Comparison of ENCODE assay signal across 25 cellular contexts in genomic region chr6:127107916-127108315, GRCh38. TPM values are rescaled to one million over a fixed set of nuclear protein-coding genes. Genes with fewer than 3 reads are reported as not detected.
"Had no signal": no experiment of that assay in that cellular context is flagged by ENCODE, and none has a peak within 500 bp of the region (broad histone marks: within the 10 kb centered on the region; RNA-seq: fewer than 3 reads in every experiment).

No MANE protein-coding gene starts in this region.

- DNase-seq: activated B cell treated with CpG ODN at 0.5 μM for 24 hours; activated CD4-positive, alpha-beta memory T cell treated with anti-CD3 and anti-CD28 coated beads, Interleukin-2, amount 10 ng/mL, durations not matched to agents 7 days and 5 days; activated CD4-positive, alpha-beta T cell treated with anti-CD3 and anti-CD28 coated beads for 1 hour; activated CD4-positive, alpha-beta T cell treated with anti-CD3 and anti-CD28 coated beads, Interleukin-2, amount 10 ng/mL, durations not matched to agents 7 days and 5 days; activated CD8-positive, alpha-beta memory T cell treated with anti-CD3 and anti-CD28 coated beads, Interleukin-2, amount 50 U/mL, for 4 hours; activated gamma-delta T cell treated with Interleukin-2 at 50 U/mL for 16 hours; activated naive CD4-positive, alpha-beta T cell treated with anti-CD3 and anti-CD28 coated beads, Interleukin-2, amount 10 ng/mL, durations not matched to agents 7 days and 5 days; activated naive CD8-positive, alpha-beta T cell treated with anti-CD3 and anti-CD28 coated beads for 36 hours; activated T-cell treated with anti-CD3 and anti-CD28 coated beads, Interleukin-2, amount 50 U/mL, for 72 hours; cerebellar nuclear complex; NCI-H1092; NCI-H1417; NCI-H1930; NCI-H2171 treated with DMSO at 0.1 percent for 48 hours; NCI-H226; NCI-H526; NCI-H82; NK-92 treated with Interleukin-12 subunit alpha and Interleukin-12 subunit beta, amount 100 ng/mL, for 24 hours; SIG-M5; T-helper 17 cell; T-helper 9 cell had no signal

- ATAC-seq: activated T-cell treated with anti-CD3 and anti-CD28 coated beads, Interleukin-2, amount 50 U/mL, for 72 hours; T-helper 17 cell had no signal

RNA-seq across cellular contexts. Expression of gene RSPO3, which starts 10.6 kb away (rescaled TPM):
- total RNA-seq: activated B cell treated with CpG ODN at 0.5 μM for 24 hours; activated CD4-positive, alpha-beta memory T cell treated with anti-CD3 and anti-CD28 coated beads, Interleukin-2, amount 10 ng/mL, durations not matched to agents 7 days and 5 days; activated CD4-positive, alpha-beta T cell treated with anti-CD3 and anti-CD28 coated beads, Interleukin-2, amount 10 ng/mL, durations not matched to agents 7 days and 5 days; activated naive CD8-positive, alpha-beta T cell treated with anti-CD3 and anti-CD28 coated beads for 36 hours; activated T-cell treated with anti-CD3 and anti-CD28 coated beads, Interleukin-2, amount 50 U/mL, for 72 hours; activated T-helper 2 cell treated with anti-CD3 and anti-CD28 coated beads, Interferon-gamma antibody, Interleukin-2, Interleukin-4, amounts not matched to agents 10 μg/mL and 5 μg/mL and 100 μg/mL, durations not matched to agents 14 hours and 24 hours and 36 hours; LHCN-M2; OCI-LY7; RPMI7951; T-helper 17 cell had no signal
